In genomic region chr10:45814146-45814545, GRCh38 we compare ENCODE assay signal across 8 cellular contexts. TPM values are rescaled to one million over a fixed set of nuclear protein-coding genes. Genes with fewer than 3 reads are reported as not detected.
A peak's percentile ranks its signal among the peaks of the same experiment; 100 is the strongest.
DNase-seq lines count a peak whose midpoint lies in the region; ATAC-seq and TF ChIP-seq lines count a peak whose summit lies in the region.
"Not testable (repeated sequence)": the region's sequence is repeated elsewhere in the genome, so short reads cannot be mapped to it uniquely, and the experiment has no call there.

No MANE protein-coding gene starts in this region.

- not testable (repeated sequence) for H3K4me3 Mint-ChIP-seq in activated CD4-positive, alpha-beta T cell treated with anti-CD3 and anti-CD28 coated beads, Interleukin-2, amount 10 ng/mL, durations not matched to agents 24 days and 14 days; central memory CD8-positive, alpha-beta T cell

- H3K36me3 Mint-ChIP-seq in activated CD4-positive, alpha-beta T cell treated with anti-CD3 and anti-CD28 coated beads, Interleukin-2, amount 10 ng/mL, durations not matched to agents 24 days and 14 days (ENCODE audit: low read depth); central memory CD8-positive, alpha-beta T cell (ENCODE audit: insufficient read depth): not testable (repeated sequence)

- not testable (repeated sequence) for H3K27ac ChIP-seq in A673 (ENCODE audit: low read depth, low read length, poor library complexity, severe bottlenecking)

- H3K9me3 ChIP-seq in A673 (ENCODE audit: low read depth, low read length, poor library complexity, severe bottlenecking), result not testable (repeated sequence)

- not testable (repeated sequence) for H3K4me3 ChIP-seq in A673 (ENCODE audit: low read depth, low read length, poor library complexity, severe bottlenecking); astrocyte of the spinal cord (ENCODE audit: low read depth, low read length)

- CTCF ChIA-PET in A673 (lab: Charles Lee), result not testable (repeated sequence)

- H3K4me1 ChIP-seq in A673 (ENCODE audit: insufficient read depth, low read length, poor library complexity, severe bottlenecking), result not testable (repeated sequence)

- DNase-seq in A673 (ENCODE audit: low spot score) (peak; percentile 6), ELR (ENCODE audit: low read depth) (peak; percentile 63), M059J (ENCODE audit: low read depth) (peak; percentile 49), astrocyte of the spinal cord (ENCODE audit: low read depth, low spot score) (peak; percentile 55), iris pigment epithelial cell (ENCODE audit: low read depth) (peak; percentile 60), non-pigmented ciliary epithelial cell (ENCODE audit: low read depth) (peak; percentile 28)
- DNase-seq in activated CD4-positive, alpha-beta T cell treated with anti-CD3 and anti-CD28 coated beads, Interleukin-2, amount 10 ng/mL, durations not matched to agents 24 days and 14 days, result peak; percentile 6
- not testable (repeated sequence) for DNase-seq in central memory CD8-positive, alpha-beta T cell (ENCODE audit: low spot score in 2 of 2)

- H3K4me1 Mint-ChIP-seq in activated CD4-positive, alpha-beta T cell treated with anti-CD3 and anti-CD28 coated beads, Interleukin-2, amount 10 ng/mL, durations not matched to agents 24 days and 14 days; central memory CD8-positive, alpha-beta T cell: not testable (repeated sequence)

- not testable (repeated sequence) for H3K27me3 Mint-ChIP-seq in activated CD4-positive, alpha-beta T cell treated with anti-CD3 and anti-CD28 coated beads, Interleukin-2, amount 10 ng/mL, durations not matched to agents 24 days and 14 days; central memory CD8-positive, alpha-beta T cell

- BruUV-seq in A673 (replicated peaks; lab: Mats Ljungman, UMichigan), result not testable (repeated sequence)

- intact Hi-C loops in A673 (cut with micrococcal nuclease; ENCODE audit: unreplicated experiment); activated CD4-positive, alpha-beta T cell treated with anti-CD3 and anti-CD28 coated beads, Interleukin-2, amount 10 ng/mL, durations not matched to agents 24 days and 14 days (cut with micrococcal nuclease): not testable (repeated sequence)

- ATAC-seq in central memory CD8-positive, alpha-beta T cell (replicated peaks; ENCODE audit: extremely low read depth, poor library complexity, severe bottlenecking), result not testable (repeated sequence)

- not testable (repeated sequence) for H3K27me3 ChIP-seq in A673 (replicated peaks; ENCODE audit: insufficient read depth, low read depth, low read length, poor library complexity)

- in situ Hi-C loops in astrocyte of the spinal cord (cut with HindIII; ENCODE audit: low sequenced_read_pairs), result not testable (repeated sequence)

- not testable (repeated sequence) for H3K9me3 Mint-ChIP-seq in activated CD4-positive, alpha-beta T cell treated with anti-CD3 and anti-CD28 coated beads, Interleukin-2, amount 10 ng/mL, durations not matched to agents 24 days and 14 days; central memory CD8-positive, alpha-beta T cell

- POLR2A ChIA-PET in A673 (lab: Charles Lee; ENCODE audit: low non-redundant PET), result interaction anchor here (0.7 kb wide), 1 partner anchor 576 kb away, joined by 6 read pairs; no protein-coding TSS in a partner anchor

- not testable (repeated sequence) for TF ChIP-seq CTCF in A673 (conservative IDR thresholded peaks at IDR 0.05; ENCODE audit: low read depth, low read length); astrocyte of the spinal cord (IDR thresholded peaks at IDR 0.05; ENCODE audit: low read depth, low read length)

- H3K27ac Mint-ChIP-seq in activated CD4-positive, alpha-beta T cell treated with anti-CD3 and anti-CD28 coated beads, Interleukin-2, amount 10 ng/mL, durations not matched to agents 24 days and 14 days, result not testable (repeated sequence)
- H3K27ac Mint-ChIP-seq in central memory CD8-positive, alpha-beta T cell (ENCODE audit: low read depth), result peak overlapping the region; percentile 51

- not testable (repeated sequence) for H3K36me3 ChIP-seq in A673 (ENCODE audit: insufficient read depth, low read length, poor library complexity, severe bottlenecking)

RNA-seq across cellular contexts. Expression of gene AGAP4, which starts 33.2 kb away (rescaled TPM):
- 20.8 and 22.6 TPM in 2 replicates for total RNA-seq in A673 (2021)
- total RNA-seq in M059J (2014; rRNA removed; shearing (Covaris generic)), result 0.94 and 3.8 TPM in 2 replicates
- total RNA-seq in activated CD4-positive, alpha-beta T cell treated with anti-CD3 and anti-CD28 coated beads, Interleukin-2, amount 10 ng/mL, durations not matched to agents 24 days and 14 days, result 20.8 and 21.0 TPM in 2 replicates
